In the genomic region with DNA sequence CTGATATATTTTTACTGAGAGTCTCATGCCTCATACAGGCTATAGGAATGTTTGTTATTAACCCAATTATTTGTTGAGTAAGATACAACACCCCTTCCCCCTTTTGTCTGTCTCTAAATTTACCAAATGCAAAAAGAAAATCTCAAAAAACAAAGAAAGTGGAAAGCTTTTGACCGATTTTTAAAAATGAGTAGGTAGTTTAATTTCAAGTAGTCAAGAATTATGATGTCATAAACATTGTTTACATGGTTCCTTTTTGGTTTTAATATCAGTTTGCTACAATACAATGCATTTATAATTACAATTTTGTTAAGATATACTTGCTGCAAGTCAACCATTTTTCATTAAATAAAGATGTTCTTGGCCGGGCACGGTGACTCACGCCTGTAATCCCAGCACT, we compare ENCODE assay signal across 20 cellular contexts.
A peak's percentile ranks its signal among the peaks of the same experiment; 100 is the strongest.
DNase-seq lines count a peak whose midpoint lies in the region; ATAC-seq, FAIRE-seq and TF ChIP-seq lines count a peak whose summit lies in the region.
"Had no signal": no experiment of that assay in that cellular context is flagged by ENCODE, and none has a peak within 500 bp of the region (broad histone marks: within the 10 kb centered on the region; RNA-seq: fewer than 3 reads in every experiment).

No MANE protein-coding gene starts in this region.

- no peaks in the 10 kb centered on the region for H3K36me3 ChIP-seq in astrocyte (ENCODE audit: insufficient read depth, low read length)
- no peaks in the 10 kb centered on the region for H3K36me3 ChIP-seq in neural progenitor cell
- H3K36me3 ChIP-seq in thyroid gland, result no peaks in the 10 kb centered on the region
- H3K36me3 ChIP-seq: BE2C had no signal

- H3K27ac Mint-ChIP-seq in astrocyte (ENCODE audit: unreplicated experiment) (no peak overlapping the region), mesothelial cell of epicardium (peak overlapping the region; percentile 96), neural progenitor cell (no peak overlapping the region)
- H3K27ac Mint-ChIP-seq: CD8-positive, alpha-beta T cell; IgD-negative memory B cell had no signal

- DNase-seq in RWPE1 (ENCODE audit: low spot score) (no peak), astrocyte (ENCODE audit: low read depth) (no peak), mesothelial cell of epicardium (ENCODE audit: low spot score in 2 of 2, unreplicated experiment in 2 of 2) (no peak), neural progenitor cell (ENCODE audit: low spot score) (no peak), thyroid gland (no peak), iPS-NIHi7 (ENCODE audit: extremely low spot score) (no peak)
- DNase-seq: BE2C; CD8-positive, alpha-beta T cell; COR-L47; DND-41; GDM1; GM23248 had no signal

- no peak overlapping the region for H3K4me3 ChIP-seq in astrocyte (ENCODE audit: insufficient read depth, low read depth, low read length)
- no peak overlapping the region for H3K4me3 ChIP-seq in neural progenitor cell
- H3K4me3 ChIP-seq in thyroid gland (replicated peaks in 1 of 3), result no peak overlapping the region
- H3K4me3 ChIP-seq: A549, GM23248 had no signal

- peak overlapping the region; percentile 96 for H3K27ac ChIP-seq in RWPE1
- no peak overlapping the region for H3K27ac ChIP-seq in astrocyte (ENCODE audit: low read depth, low read length)
- H3K27ac ChIP-seq in neural progenitor cell, result no peak overlapping the region
- H3K27ac ChIP-seq in thyroid gland, result no peak overlapping the region
- H3K27ac ChIP-seq: C4-2B, GM23248 had no signal

- CTCF ChIA-PET in RWPE1 (lab: Yijun Ruan, JAX), result interaction anchor here (0.6 to 0.7 kb wide), 2 partner anchors 68 to 1170 kb away, joined by 3 read pairs; no protein-coding TSS in a partner anchor

- no peak for ATAC-seq in HG02798 (IDR thresholded peaks at IDR 0.05; ENCODE audit: poor library complexity, unreplicated experiment)
- ATAC-seq: A549; CD8-positive, alpha-beta T cell; HCT116 had no signal

- TF ChIP-seq POLR2A in thyroid gland (IDR thresholded peaks at IDR 0.05), result no peak

- POLR2A ChIA-PET in RWPE1 (lab: Yijun Ruan, JAX; ENCODE audit: low non-redundant PET), result interaction anchor here (0.6 kb wide), 1 partner anchor 391 kb away, joined by 3 read pairs; no protein-coding TSS in a partner anchor

- no peak overlapping the region for H2AFZ ChIP-seq in astrocyte (ENCODE audit: low read depth, low read length)
- no peak overlapping the region for H2AFZ ChIP-seq in neural progenitor cell (replicated peaks)

- no peak overlapping the region for H3K9ac ChIP-seq in astrocyte (ENCODE audit: low read length)
- no peak overlapping the region for H3K9ac ChIP-seq in neural progenitor cell
- H3K9ac ChIP-seq: GM23248 had no signal

- H3K27me3 ChIP-seq in astrocyte (ENCODE audit: insufficient read depth, low read length) (no peaks in the 10 kb centered on the region), neural progenitor cell (peaks cover 27% of the 10 kb centered on the region), thyroid gland (no peaks in the 10 kb centered on the region)

- H4K20me1 ChIP-seq in astrocyte (ENCODE audit: insufficient read depth, low read length) (no peaks in the 10 kb centered on the region), neural progenitor cell (ENCODE audit: low read depth) (peaks cover 3% of the 10 kb centered on the region)

- no peaks in the 10 kb centered on the region for H3K9me3 ChIP-seq in astrocyte (ENCODE audit: insufficient read depth, low read depth, low read length)
- no peaks in the 10 kb centered on the region for H3K9me3 ChIP-seq in neural progenitor cell (ENCODE audit: low read depth)
- no peaks in the 10 kb centered on the region for H3K9me3 ChIP-seq in thyroid gland
- H3K9me3 ChIP-seq: A549, BE2C had no signal

- H3K27me3 Mint-ChIP-seq in astrocyte (ENCODE audit: low read depth, unreplicated experiment) (no peaks in the 10 kb centered on the region), mesothelial cell of epicardium (ENCODE audit: low read depth) (no peaks in the 10 kb centered on the region), neural progenitor cell (ENCODE audit: insufficient read depth, low read depth) (peaks cover 20% of the 10 kb centered on the region)

- peaks cover 30% of the 10 kb centered on the region for H3F3A ChIP-seq in neural progenitor cell (ENCODE audit: low read depth)

- TF ChIP-seq CTCF in RWPE1 (conservative IDR thresholded peaks at IDR 0.05; ENCODE audit: low read depth) (no peak), astrocyte (IDR thresholded peaks at IDR 0.05; ENCODE audit: insufficient read depth, low read depth, low read length) (no peak), mesothelial cell of epicardium (IDR thresholded peaks at IDR 0.05; ENCODE audit: unreplicated experiment) (no peak), neural progenitor cell (IDR thresholded peaks at IDR 0.05) (no peak), thyroid gland (IDR thresholded peaks at IDR 0.05) (no peak)

- no peak overlapping the region for H3K4me2 ChIP-seq in astrocyte (ENCODE audit: low read length)
- H3K4me2 ChIP-seq in neural progenitor cell, result no peak overlapping the region

- intact Hi-C loops in thyroid gland (cut with DNase I), result no loop called here

- H3K36me3 Mint-ChIP-seq in astrocyte (ENCODE audit: low read depth, unreplicated experiment) (peaks cover 2% of the 10 kb centered on the region), mesothelial cell of epicardium (no peaks in the 10 kb centered on the region), neural progenitor cell (peaks cover 4% of the 10 kb centered on the region)
- H3K36me3 Mint-ChIP-seq: CD8-positive, alpha-beta T cell; IgD-negative memory B cell had no signal

- H3K4me3 Mint-ChIP-seq in astrocyte (ENCODE audit: unreplicated experiment) (peak overlapping the region; percentile 13), mesothelial cell of epicardium (no peak overlapping the region), neural progenitor cell (peak overlapping the region; percentile 44)

- no peak for FAIRE-seq in astrocyte (lab: Jason Lieb, UNC)
- FAIRE-seq: A549, D721Med, GM12892, H54 had no signal

- peaks cover 16% of the 10 kb centered on the region for H3K4me1 Mint-ChIP-seq in astrocyte (ENCODE audit: low read depth, unreplicated experiment)
- H3K4me1 Mint-ChIP-seq in mesothelial cell of epicardium, result peaks cover 21% of the 10 kb centered on the region
- peaks cover 21% of the 10 kb centered on the region for H3K4me1 Mint-ChIP-seq in neural progenitor cell

- peaks cover 14% of the 10 kb centered on the region for H3K79me2 ChIP-seq in astrocyte (ENCODE audit: insufficient read depth, low read length)
- H3K79me2 ChIP-seq in neural progenitor cell (ENCODE audit: low read depth), result no peaks in the 10 kb centered on the region

- WGBS in thyroid gland, 2 donors, result 93 to 98% methylated on average over 4 of the region's 4 CpGs

- H3K9me3 Mint-ChIP-seq in astrocyte (ENCODE audit: unreplicated experiment) (no peaks in the 10 kb centered on the region), mesothelial cell of epicardium (peaks cover 3% of the 10 kb centered on the region), neural progenitor cell (peaks cover 9% of the 10 kb centered on the region)
- H3K9me3 Mint-ChIP-seq: CD8-positive, alpha-beta T cell had no signal

- H3K4me1 ChIP-seq in astrocyte (ENCODE audit: insufficient read depth, low read length) (peaks cover 20% of the 10 kb centered on the region), neural progenitor cell (peaks cover 17% of the 10 kb centered on the region), thyroid gland (peaks cover 3 to 18% of the 10 kb centered on the region in 2 donors)
- H3K4me1 ChIP-seq: BE2C had no signal
